ENCODE assay signal across 1 cellular context in the genomic region with DNA sequence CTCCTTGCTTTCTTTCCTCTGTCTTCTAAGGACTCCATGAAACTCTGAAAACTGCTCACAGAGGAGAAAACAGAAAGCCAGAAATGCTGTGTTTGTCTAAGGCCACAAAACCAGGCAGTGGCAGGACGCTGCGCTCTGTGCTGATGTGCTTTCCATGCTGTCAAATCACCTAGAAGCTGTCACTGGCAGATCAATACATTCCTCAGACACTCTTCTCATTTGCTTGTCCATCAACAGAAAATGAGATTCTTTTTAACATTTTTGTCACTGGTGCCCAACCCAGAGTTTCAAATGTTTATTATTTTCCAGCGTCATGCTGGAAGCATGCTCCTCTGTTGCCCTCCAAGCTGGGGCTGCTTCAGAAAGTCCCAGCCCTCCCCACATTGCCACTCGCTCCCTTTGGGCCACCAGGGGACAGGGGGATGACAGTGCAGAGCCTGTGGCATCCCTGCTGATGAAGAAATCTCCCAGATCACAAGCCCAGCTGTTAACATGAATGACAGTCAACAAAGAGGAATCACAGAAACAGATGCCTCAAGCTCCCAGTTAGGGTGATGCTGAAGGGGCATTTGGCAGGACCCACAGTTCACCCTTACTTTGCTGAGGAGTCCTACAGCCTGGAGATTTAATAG.
TF ChIP-seq lines count a peak whose summit lies in the region.

No MANE protein-coding gene starts in this region.

TF ChIP-seq in GM23338, 12 proteins besides CTCF, POLR2A, EP300 and RAD21 (continued from another document):
- TF ChIP-seq, protein P1, sequence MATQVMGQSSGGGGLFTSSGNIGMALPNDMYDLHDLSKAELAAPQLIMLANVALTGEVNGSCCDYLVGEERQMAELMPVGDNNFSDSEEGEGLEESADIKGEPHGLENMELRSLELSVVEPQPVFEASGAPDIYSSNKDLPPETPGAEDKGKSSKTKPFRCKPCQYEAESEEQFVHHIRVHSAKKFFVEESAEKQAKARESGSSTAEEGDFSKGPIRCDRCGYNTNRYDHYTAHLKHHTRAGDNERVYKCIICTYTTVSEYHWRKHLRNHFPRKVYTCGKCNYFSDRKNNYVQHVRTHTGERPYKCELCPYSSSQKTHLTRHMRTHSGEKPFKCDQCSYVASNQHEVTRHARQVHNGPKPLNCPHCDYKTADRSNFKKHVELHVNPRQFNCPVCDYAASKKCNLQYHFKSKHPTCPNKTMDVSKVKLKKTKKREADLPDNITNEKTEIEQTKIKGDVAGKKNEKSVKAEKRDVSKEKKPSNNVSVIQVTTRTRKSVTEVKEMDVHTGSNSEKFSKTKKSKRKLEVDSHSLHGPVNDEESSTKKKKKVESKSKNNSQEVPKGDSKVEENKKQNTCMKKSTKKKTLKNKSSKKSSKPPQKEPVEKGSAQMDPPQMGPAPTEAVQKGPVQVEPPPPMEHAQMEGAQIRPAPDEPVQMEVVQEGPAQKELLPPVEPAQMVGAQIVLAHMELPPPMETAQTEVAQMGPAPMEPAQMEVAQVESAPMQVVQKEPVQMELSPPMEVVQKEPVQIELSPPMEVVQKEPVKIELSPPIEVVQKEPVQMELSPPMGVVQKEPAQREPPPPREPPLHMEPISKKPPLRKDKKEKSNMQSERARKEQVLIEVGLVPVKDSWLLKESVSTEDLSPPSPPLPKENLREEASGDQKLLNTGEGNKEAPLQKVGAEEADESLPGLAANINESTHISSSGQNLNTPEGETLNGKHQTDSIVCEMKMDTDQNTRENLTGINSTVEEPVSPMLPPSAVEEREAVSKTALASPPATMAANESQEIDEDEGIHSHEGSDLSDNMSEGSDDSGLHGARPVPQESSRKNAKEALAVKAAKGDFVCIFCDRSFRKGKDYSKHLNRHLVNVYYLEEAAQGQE (IDR thresholded peaks at IDR 0.05; ENCODE audit: unreplicated experiment) = no peak
- TF ChIP-seq CREB1 (CRISPR knock-in tag; IDR thresholded peaks at IDR 0.05; ENCODE audit: low read depth) (no peak), ZNF331 (CRISPR knock-in tag; IDR thresholded peaks at IDR 0.05; ENCODE audit: low read depth) (no peak), ZNF114 (CRISPR knock-in tag; IDR thresholded peaks at IDR 0.05) (no peak), POLR2AphosphoS5 (IDR thresholded peaks at IDR 0.05; ENCODE audit: low read depth) (no peak), EZH2 (IDR thresholded peaks at IDR 0.05; ENCODE audit: low read depth, unreplicated experiment) (no peak), STAT1 (IDR thresholded peaks at IDR 0.05; ENCODE audit: unreplicated experiment) (no peak), NANOG (IDR thresholded peaks at IDR 0.05; ENCODE audit: borderline replicate concordance) (no peak), JUNB (IDR thresholded peaks at IDR 0.05; ENCODE audit: unreplicated experiment) (no peak)
- TF ChIP-seq, protein P2, sequence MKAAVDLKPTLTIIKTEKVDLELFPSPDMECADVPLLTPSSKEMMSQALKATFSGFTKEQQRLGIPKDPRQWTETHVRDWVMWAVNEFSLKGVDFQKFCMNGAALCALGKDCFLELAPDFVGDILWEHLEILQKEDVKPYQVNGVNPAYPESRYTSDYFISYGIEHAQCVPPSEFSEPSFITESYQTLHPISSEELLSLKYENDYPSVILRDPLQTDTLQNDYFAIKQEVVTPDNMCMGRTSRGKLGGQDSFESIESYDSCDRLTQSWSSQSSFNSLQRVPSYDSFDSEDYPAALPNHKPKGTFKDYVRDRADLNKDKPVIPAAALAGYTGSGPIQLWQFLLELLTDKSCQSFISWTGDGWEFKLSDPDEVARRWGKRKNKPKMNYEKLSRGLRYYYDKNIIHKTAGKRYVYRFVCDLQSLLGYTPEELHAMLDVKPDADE (IDR thresholded peaks at IDR 0.05) = no peak
